Comparison of ENCODE assay signal across 31 cellular contexts in the genomic region with DNA sequence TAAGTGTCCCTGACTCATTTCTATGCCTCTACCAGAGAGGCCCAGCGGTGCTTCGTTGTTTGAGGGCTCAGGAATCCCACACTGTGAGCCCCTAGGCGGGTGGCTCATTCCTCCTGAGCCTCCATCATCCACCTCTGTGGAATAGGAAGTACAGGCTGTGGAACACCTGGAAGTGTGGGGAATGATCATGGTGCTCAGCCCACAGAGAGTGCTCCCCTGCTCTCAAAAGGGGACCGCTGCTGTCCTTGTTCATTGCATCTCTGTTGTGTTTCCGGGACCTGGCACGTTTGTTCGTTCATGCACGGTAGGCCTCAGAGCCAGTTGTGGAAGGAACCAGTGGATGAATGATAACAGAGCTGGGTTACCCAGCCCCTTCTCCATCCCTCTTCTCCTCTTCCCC. TPM values are rescaled to one million over a fixed set of nuclear protein-coding genes. Genes with fewer than 3 reads are reported as not detected.
A peak's percentile ranks its signal among the peaks of the same experiment; 100 is the strongest.
DNase-seq lines count a peak whose midpoint lies in the region; ATAC-seq, FAIRE-seq and TF ChIP-seq lines count a peak whose summit lies in the region.
"Had no signal": no experiment of that assay in that cellular context is flagged by ENCODE, and none has a peak within 500 bp of the region (broad histone marks: within the 10 kb centered on the region; RNA-seq: fewer than 3 reads in every experiment).

No MANE protein-coding gene starts in this region.

- no peaks in the 10 kb centered on the region for H3K79me2 ChIP-seq in K562 (ENCODE audit: control insufficient read depth, insufficient read depth, low read length)

- no peak overlapping the region for H2AFZ ChIP-seq in K562 (ENCODE audit: low read depth, low read length)

- H3K36me3 Mint-ChIP-seq in activated T-cell treated with anti-CD3 and anti-CD28 coated beads, Interleukin-2, amount 50 U/mL, for 4 hours (ENCODE audit: insufficient read depth), result no peaks in the 10 kb centered on the region
- H3K36me3 Mint-ChIP-seq in nephron progenitor cell (ENCODE audit: low read depth), result no peaks in the 10 kb centered on the region
- H3K36me3 Mint-ChIP-seq in activated T-helper 1 cell treated with anti-CD3 and anti-CD28 coated beads, Interleukin-12 subunit alpha, Interleukin-12 subunit beta, Interleukin-2, Interleukin-4 antibody, amounts not matched to agents 30 ng/mL and 10 ng/mL and 1 ng/mL, durations not matched to agents 14 hours and 24 hours and 36 hours (ENCODE audit: low read depth), result no peaks in the 10 kb centered on the region
- H3K36me3 Mint-ChIP-seq: CD14-positive monocyte had no signal

- H3K27ac ChIP-seq in K562 (ENCODE audit: extremely low read depth, low read depth, low read length), result no peak overlapping the region
- H3K27ac ChIP-seq: colonic mucosa, HL-60, testis, VCaP had no signal

- TF ChIP-seq POLR2A in K562 (conservative IDR thresholded peaks at IDR 0.05), result no peak

- no peak for TF ChIP-seq RAD21 in K562 (CRISPR knock-in tag; conservative IDR thresholded peaks at IDR 0.05 in 1 of 2, IDR thresholded peaks at IDR 0.05 in 1 of 2)

- WGBS in K562 (ENCODE audit: insufficient coverage, low coverage, missing lambda C conversion rate), result 0% methylated on average over 8 of the region's 8 CpGs

- TF ChIP-seq CTCF in K562 (IDR thresholded peaks at IDR 0.05 in 2 of 3, conservative IDR thresholded peaks at IDR 0.05 in 1 of 3; ENCODE audit: insufficient read depth in 2 of 3, low read depth in 1 of 3, low read length in 3 of 3), result no peak
- TF ChIP-seq CTCF in nephron progenitor cell (IDR thresholded peaks at IDR 0.05), result no peak

- H3K4me3 Mint-ChIP-seq in activated T-cell treated with anti-CD3 and anti-CD28 coated beads, Interleukin-2, amount 50 U/mL, for 4 hours, result peak overlapping the region; percentile 58
- H3K4me3 Mint-ChIP-seq in nephron progenitor cell, result peak overlapping the region; percentile 39
- H3K4me3 Mint-ChIP-seq in activated T-helper 1 cell treated with anti-CD3 and anti-CD28 coated beads, Interleukin-12 subunit alpha, Interleukin-12 subunit beta, Interleukin-2, Interleukin-4 antibody, amounts not matched to agents 30 ng/mL and 10 ng/mL and 1 ng/mL, durations not matched to agents 14 hours and 24 hours and 36 hours, result no peak overlapping the region

- peaks cover 46% of the 10 kb centered on the region for H3K27me3 Mint-ChIP-seq in activated T-cell treated with anti-CD3 and anti-CD28 coated beads, Interleukin-2, amount 50 U/mL, for 4 hours (ENCODE audit: low read depth)
- H3K27me3 Mint-ChIP-seq in nephron progenitor cell (ENCODE audit: low read depth, poor library complexity), result peaks cover 100% of the 10 kb centered on the region
- peaks cover 52% of the 10 kb centered on the region for H3K27me3 Mint-ChIP-seq in activated T-helper 1 cell treated with anti-CD3 and anti-CD28 coated beads, Interleukin-12 subunit alpha, Interleukin-12 subunit beta, Interleukin-2, Interleukin-4 antibody, amounts not matched to agents 30 ng/mL and 10 ng/mL and 1 ng/mL, durations not matched to agents 14 hours and 24 hours and 36 hours (ENCODE audit: insufficient read depth)

- ATAC-seq in activated T-cell treated with anti-CD3 and anti-CD28 coated beads, Interleukin-2, amount 50 U/mL, for 4 hours, result no peak
- ATAC-seq in K562, result no peak
- ATAC-seq in GM21619 (IDR thresholded peaks at IDR 0.05; ENCODE audit: unreplicated experiment), result no peak
- ATAC-seq: left colon had no signal

- in situ Hi-C loops in G401 (cut with HindIII; ENCODE audit: low sequenced_read_pairs), result no loop called here
- in situ Hi-C loops in K562 (cut with MboI), result no loop called here

- H3K36me3 ChIP-seq in K562 (ENCODE audit: control insufficient read depth, insufficient read depth, low read length), result no peaks in the 10 kb centered on the region
- H3K36me3 ChIP-seq: colonic mucosa had no signal

- no TSS peak for BruUV-seq in K562 (replicated peaks; lab: Mats Ljungman, UMichigan)

- DNase-seq in activated T-cell treated with anti-CD3 and anti-CD28 coated beads, Interleukin-2, amount 50 U/mL, for 4 hours, result no peak
- DNase-seq in activated T-cell treated with anti-CD3 and anti-CD28 coated beads for 4 hours (no peak), G401 (ENCODE audit: low spot score) (peak; percentile 33), K562 (ENCODE audit: extremely low read depth in 1 of 4, low spot score in 3 of 4) (no peak), nephron progenitor cell (no peak), HT-29 (ENCODE audit: low spot score) (no peak)
- no peak for DNase-seq in activated T-helper 1 cell treated with anti-CD3 and anti-CD28 coated beads, Interleukin-12 subunit alpha, Interleukin-12 subunit beta, Interleukin-2, Interleukin-4 antibody, amounts not matched to agents 30 ng/mL and 10 ng/mL and 1 ng/mL, durations not matched to agents 14 hours and 24 hours and 36 hours (ENCODE audit: low spot score)
- DNase-seq: activated CD4-positive, alpha-beta T cell treated with anti-CD3 and anti-CD28 coated beads for 48 hours; activated naive CD4-positive, alpha-beta T cell treated with Interleukin-2 at 50 U/mL for 16 hours; activated T-cell treated with anti-CD3 and anti-CD28 coated beads, Interleukin-2, amount 50 U/mL, for 48 hours; aorta; colonic mucosa; DMS 273 treated with DMSO at 0.1 percent for 48 hours; effector memory CD4-positive, alpha-beta T cell; H7; left colon; NCI-H1436; NCI-H2081; NCI-H446; NCI-H82; stimulated activated naive CD4-positive, alpha-beta T cell treated with Interleukin-2 at 50 U/mL for 16 hours; SW 1271; T1000; testis had no signal

- H3K27me3 ChIP-seq in K562 (ENCODE audit: control insufficient read depth in 2 of 2, insufficient read depth in 2 of 2, low read length in 2 of 2), result peaks cover 36 to 65% of the 10 kb centered on the region in 2 experiments
- H3K27me3 ChIP-seq: testis had no signal

- H3K4me1 ChIP-seq in K562 (replicated peaks in 1 of 2; ENCODE audit: control insufficient read depth in 2 of 2, insufficient read depth in 2 of 2, low read length in 2 of 2), result peaks cover 0 to 8% of the 10 kb centered on the region in 2 experiments; a peak in 2 of 5 replicates
- H3K4me1 ChIP-seq: colonic mucosa had no signal

- H3K27ac Mint-ChIP-seq in nephron progenitor cell, result no peak overlapping the region
- no peak overlapping the region for H3K27ac Mint-ChIP-seq in activated T-helper 1 cell treated with anti-CD3 and anti-CD28 coated beads, Interleukin-12 subunit alpha, Interleukin-12 subunit beta, Interleukin-2, Interleukin-4 antibody, amounts not matched to agents 30 ng/mL and 10 ng/mL and 1 ng/mL, durations not matched to agents 14 hours and 24 hours and 36 hours
- H3K27ac Mint-ChIP-seq: CD14-positive monocyte had no signal

- intact Hi-C loops in K562 (cut with micrococcal nuclease), result no loop called here
- intact Hi-C loops in activated T-helper 1 cell treated with anti-CD3 and anti-CD28 coated beads, Interleukin-12 subunit alpha, Interleukin-12 subunit beta, Interleukin-2, Interleukin-4 antibody, amounts not matched to agents 30 ng/mL and 10 ng/mL and 1 ng/mL, durations not matched to agents 14 hours and 24 hours and 36 hours (cut with micrococcal nuclease), result no loop called here

- CTCF ChIA-PET in K562 (lab: Yijun Ruan, JAX; ENCODE audit: low intra/inter-chr PET ratio), result no interaction called here

- H3K9me1 ChIP-seq in K562 (ENCODE audit: control insufficient read depth, insufficient read depth, low read length), result no peaks in the 10 kb centered on the region

- no peak for TF ChIP-seq EP300 in K562 (IDR thresholded peaks at IDR 0.05; ENCODE audit: low read length)

- no peaks in the 10 kb centered on the region for H3K9me3 ChIP-seq in K562 (replicated peaks; ENCODE audit: control insufficient read depth, insufficient read depth, low read depth, low read length)
- H3K9me3 ChIP-seq: colonic mucosa, testis had no signal

- no peak overlapping the region for H3K4me3 ChIP-seq in K562
- H3K4me3 ChIP-seq: colonic mucosa, testis had no signal

- H4K20me1 ChIP-seq in K562 (replicated peaks; ENCODE audit: control insufficient read depth, insufficient read depth, low read length), result 0 out of 2 replicates have a peak, but pooled peaks cover 11% of the 10 kb centered on the region

- no peaks in the 10 kb centered on the region for H3K9me3 Mint-ChIP-seq in activated T-cell treated with anti-CD3 and anti-CD28 coated beads, Interleukin-2, amount 50 U/mL, for 4 hours
- H3K9me3 Mint-ChIP-seq in nephron progenitor cell, result no peaks in the 10 kb centered on the region
- H3K9me3 Mint-ChIP-seq in activated T-helper 1 cell treated with anti-CD3 and anti-CD28 coated beads, Interleukin-12 subunit alpha, Interleukin-12 subunit beta, Interleukin-2, Interleukin-4 antibody, amounts not matched to agents 30 ng/mL and 10 ng/mL and 1 ng/mL, durations not matched to agents 14 hours and 24 hours and 36 hours, result no peaks in the 10 kb centered on the region

- POLR2A ChIA-PET in K562 (lab: Yijun Ruan, JAX), result interaction anchor here (1.3 kb wide), 1 partner anchor 23 kb away, joined by 3 read pairs; no protein-coding TSS in a partner anchor

- FAIRE-seq in K562 (lab: Jason Lieb, UNC), result no peak
- FAIRE-seq: GM12891, small intestine had no signal

- H3K4me1 Mint-ChIP-seq in activated T-cell treated with anti-CD3 and anti-CD28 coated beads, Interleukin-2, amount 50 U/mL, for 4 hours (ENCODE audit: low read depth), result peaks cover 17% of the 10 kb centered on the region
- peaks cover 22% of the 10 kb centered on the region for H3K4me1 Mint-ChIP-seq in nephron progenitor cell
- peaks cover 7% of the 10 kb centered on the region for H3K4me1 Mint-ChIP-seq in activated T-helper 1 cell treated with anti-CD3 and anti-CD28 coated beads, Interleukin-12 subunit alpha, Interleukin-12 subunit beta, Interleukin-2, Interleukin-4 antibody, amounts not matched to agents 30 ng/mL and 10 ng/mL and 1 ng/mL, durations not matched to agents 14 hours and 24 hours and 36 hours (ENCODE audit: low read depth)

- no peak overlapping the region for H3K4me2 ChIP-seq in K562 (ENCODE audit: insufficient read depth, low read length)

- H3K9ac ChIP-seq in K562 (ENCODE audit: insufficient read depth in 1 of 2, low read depth in 2 of 2, low read length in 2 of 2), result no peak overlapping the region

RNA-seq across cellular contexts. Expression of a gene that starts 1.2 kb away (rescaled TPM):
- under 1 TPM in 1 of 3 donors, not detected in 2; 0.20 TPM for total RNA-seq in activated T-cell treated with anti-CD3 and anti-CD28 coated beads, Interleukin-2, amount 50 U/mL, for 4 hours
- not detected in 2 replicates for total RNA-seq in G401 (2014; rRNA removed; shearing (Covaris generic))
- not detected in 2 replicates for total RNA-seq in K562 (2011; cell fraction: chromatin; rRNA removed; ENCODE audit: low replicate concordance)
- not detected in 2 replicates for total RNA-seq in K562 (2011; cell fraction: nucleolus; rRNA removed)
- total RNA-seq in K562 (2011; cell fraction: nucleoplasm; rRNA removed), result not detected in 2 replicates
- total RNA-seq in K562 (2014; rRNA removed) (not detected in 2 replicates), K562 (2014; rRNA removed; fragmentation: Illumina TruSeq; extraction: Trizol) (not detected in 2 replicates), K562 (2015; rRNA removed; fragmentation: Illumina TruSeq; extraction: Trizol) (not detected in 2 replicates), K562 (2021) (not detected in 2 replicates)
- polyA plus RNA-seq in K562 (2011; rRNA removed) (not detected in 2 replicates), K562 (2014; fragmentation: Illumina TruSeq; extraction: Trizol) (not detected in 2 replicates), K562 (2014; fragmentation: Nextera tagmentation; extraction: Ambion mirVana) (not detected), K562 (2014; rRNA removed) (not detected in 2 replicates)
- not detected in 2 replicates for polyA plus RNA-seq in K562 (2011; cell fraction: cytosol; rRNA removed)
- polyA plus RNA-seq in K562 (2011; cell fraction: nucleus; rRNA removed), result not detected in 2 replicates
- not detected in 2 replicates for polyA plus RNA-seq in K562 (2012)
- not detected in 2 replicates for polyA minus RNA-seq in K562 (2011; rRNA and poly(A)+ RNA removed)
- not detected in 2 replicates for polyA minus RNA-seq in K562 (2011; cell fraction: cytosol; rRNA and poly(A)+ RNA removed)
- not detected in 2 replicates for polyA minus RNA-seq in K562 (2011; cell fraction: nucleus; rRNA and poly(A)+ RNA removed)
- not detected in 2 replicates for total RNA-seq in HT-29 (2014; rRNA removed; shearing (Covaris generic))
- total RNA-seq in activated T-helper 1 cell treated with anti-CD3 and anti-CD28 coated beads, Interleukin-12 subunit alpha, Interleukin-12 subunit beta, Interleukin-2, Interleukin-4 antibody, amounts not matched to agents 30 ng/mL and 10 ng/mL and 1 ng/mL, durations not matched to agents 14 hours and 24 hours and 36 hours, result 0.10 TPM in 1 of 2 replicates, not detected in the other
- total RNA-seq: aorta, colonic mucosa, left colon, RPMI7951, testis had no signal
- polyA plus RNA-seq: aorta, CD14-positive monocyte had no signal

RNA-seq across cellular contexts. Expression of a gene that starts 40.2 kb away (rescaled TPM):
- 10 to 100 TPM; 21.3 to 24.4 (median 23.5) TPM for total RNA-seq in activated T-cell treated with anti-CD3 and anti-CD28 coated beads, Interleukin-2, amount 50 U/mL, for 4 hours
- 12.8 and 15.3 TPM in 2 replicates for total RNA-seq in G401 (2014; rRNA removed; shearing (Covaris generic))
- total RNA-seq in K562 (2011; cell fraction: chromatin; rRNA removed; ENCODE audit: low replicate concordance), result 16.9 and 47.2 TPM in 2 replicates
- total RNA-seq in K562 (2011; cell fraction: nucleolus; rRNA removed), result 23.7 and 25.8 TPM in 2 replicates
- total RNA-seq in K562 (2011; cell fraction: nucleoplasm; rRNA removed), result 17.7 and 19.4 TPM in 2 replicates
- total RNA-seq in K562 (2014; rRNA removed) (5.8 and 9.2 TPM in 2 replicates), K562 (2014; rRNA removed; fragmentation: Illumina TruSeq; extraction: Trizol) (1.6 and 2.6 TPM in 2 replicates), K562 (2015; rRNA removed; fragmentation: Illumina TruSeq; extraction: Trizol) (5.4 and 6.3 TPM in 2 replicates), K562 (2021) (33.1 and 33.5 TPM in 2 replicates)
- polyA plus RNA-seq in K562 (2011; rRNA removed) (6.0 and 12.1 TPM in 2 replicates), K562 (2014; fragmentation: Illumina TruSeq; extraction: Trizol) (10.6 and 22.2 TPM in 2 replicates), K562 (2014; fragmentation: Nextera tagmentation; extraction: Ambion mirVana) (under 1 TPM; 0.21 to 0.46 TPM), K562 (2014; rRNA removed) (11.5 and 14.4 TPM in 2 replicates)
- polyA plus RNA-seq in K562 (2011; cell fraction: cytosol; rRNA removed), result 12.2 and 23.6 TPM in 2 replicates
- polyA plus RNA-seq in K562 (2011; cell fraction: nucleus; rRNA removed), result 16.7 and 23.1 TPM in 2 replicates
- 25.3 and 28.8 TPM in 2 replicates for polyA plus RNA-seq in K562 (2012)
- polyA minus RNA-seq in K562 (2011; rRNA and poly(A)+ RNA removed), result 4.8 and 6.7 TPM in 2 replicates
- polyA minus RNA-seq in K562 (2011; cell fraction: cytosol; rRNA and poly(A)+ RNA removed), result 13.6 and 24.9 TPM in 2 replicates
- 6.2 and 7.1 TPM in 2 replicates for polyA minus RNA-seq in K562 (2011; cell fraction: nucleus; rRNA and poly(A)+ RNA removed)
- 42.3 and 46.5 TPM in 2 replicates for total RNA-seq in HT-29 (2014; rRNA removed; shearing (Covaris generic))
- 18.5 and 19.9 TPM in 2 replicates for total RNA-seq in activated T-helper 1 cell treated with anti-CD3 and anti-CD28 coated beads, Interleukin-12 subunit alpha, Interleukin-12 subunit beta, Interleukin-2, Interleukin-4 antibody, amounts not matched to agents 30 ng/mL and 10 ng/mL and 1 ng/mL, durations not matched to agents 14 hours and 24 hours and 36 hours

RNA-seq across cellular contexts. Expression of a gene that starts 53.0 kb away (rescaled TPM):
- under 1 TPM; 0.18 to 0.63 (median 0.20) TPM for total RNA-seq in activated T-cell treated with anti-CD3 and anti-CD28 coated beads, Interleukin-2, amount 50 U/mL, for 4 hours
- total RNA-seq in G401 (2014; rRNA removed; shearing (Covaris generic)), result 44.0 and 52.2 TPM in 2 replicates
- total RNA-seq in K562 (2011; cell fraction: chromatin; rRNA removed; ENCODE audit: low replicate concordance), result 2.8 and 7.1 TPM in 2 replicates
- total RNA-seq in K562 (2011; cell fraction: nucleolus; rRNA removed), result 5.2 and 5.3 TPM in 2 replicates
- total RNA-seq in K562 (2011; cell fraction: nucleoplasm; rRNA removed), result 1.9 and 6.1 TPM in 2 replicates
- total RNA-seq in K562 (2014; rRNA removed) (3.7 and 9.0 TPM in 2 replicates), K562 (2014; rRNA removed; fragmentation: Illumina TruSeq; extraction: Trizol) (3.9 and 5.9 TPM in 2 replicates), K562 (2015; rRNA removed; fragmentation: Illumina TruSeq; extraction: Trizol) (5.0 and 5.6 TPM in 2 replicates), K562 (2021) (8.0 and 8.9 TPM in 2 replicates)
- polyA plus RNA-seq in K562 (2011; rRNA removed) (6.3 and 12.6 TPM in 2 replicates), K562 (2014; fragmentation: Illumina TruSeq; extraction: Trizol) (5.8 and 11.0 TPM in 2 replicates), K562 (2014; fragmentation: Nextera tagmentation; extraction: Ambion mirVana) (1 to 10 TPM; 1.8 to 2.6 TPM), K562 (2014; rRNA removed) (6.3 and 7.9 TPM in 2 replicates)
- 16.7 and 23.5 TPM in 2 replicates for polyA plus RNA-seq in K562 (2011; cell fraction: cytosol; rRNA removed)
- polyA plus RNA-seq in K562 (2011; cell fraction: nucleus; rRNA removed), result 5.5 and 8.1 TPM in 2 replicates
- polyA plus RNA-seq in K562 (2012), result 3.7 and 6.1 TPM in 2 replicates
- 7.2 and 12.8 TPM in 2 replicates for polyA minus RNA-seq in K562 (2011; rRNA and poly(A)+ RNA removed)
- 5.6 and 7.3 TPM in 2 replicates for polyA minus RNA-seq in K562 (2011; cell fraction: cytosol; rRNA and poly(A)+ RNA removed)
- polyA minus RNA-seq in K562 (2011; cell fraction: nucleus; rRNA and poly(A)+ RNA removed), result 2.0 and 2.2 TPM in 2 replicates
- not detected in 2 replicates for total RNA-seq in HT-29 (2014; rRNA removed; shearing (Covaris generic))
- total RNA-seq in activated T-helper 1 cell treated with anti-CD3 and anti-CD28 coated beads, Interleukin-12 subunit alpha, Interleukin-12 subunit beta, Interleukin-2, Interleukin-4 antibody, amounts not matched to agents 30 ng/mL and 10 ng/mL and 1 ng/mL, durations not matched to agents 14 hours and 24 hours and 36 hours, result 0.12 and 0.54 TPM in 2 replicates
- total RNA-seq: RPMI7951 had no signal
- polyA plus RNA-seq: CD14-positive monocyte had no signal
